ENCODE assay signal across 1 cellular context in genomic region chr17:78853926-78854394, GRCh38.
TF ChIP-seq lines count a peak whose summit lies in the region.

No MANE protein-coding gene starts in this region.

TF ChIP-seq in K562, 482 proteins besides CTCF, POLR2A, EP300 and RAD21 (continued from another document and continues in another):
- TF ChIP-seq ZNF407 (IDR thresholded peaks at IDR 0.05; ENCODE audit: low read depth), result no peak
- TF ChIP-seq MNT (conservative IDR thresholded peaks at IDR 0.05), result 0 out of 4 replicates have a peak, but pooled peaks of 1 of the 2 experiments have one; percentile 41
- TF ChIP-seq TEAD4 (IDR thresholded peaks at IDR 0.05; ENCODE audit: low read length), result peak; percentile 92
- TF ChIP-seq TEAD4 (CRISPR knock-in tag; IDR thresholded peaks at IDR 0.05; ENCODE audit: borderline replicate concordance), result no peak
- no peak for TF ChIP-seq TARDBP (IDR thresholded peaks at IDR 0.05)
- 0 out of 4 replicates have a peak, but pooled peaks of 1 of the 2 experiments have one; percentile 36 for TF ChIP-seq ETV6 (IDR thresholded peaks at IDR 0.05; ENCODE audit: borderline replicate concordance in 1 of 2, low read depth in 2 of 2, low read length in 1 of 2)
- no peak for TF ChIP-seq ETV6 (CRISPR knock-in tag; IDR thresholded peaks at IDR 0.05; ENCODE audit: borderline replicate concordance)
- no peak for TF ChIP-seq SIX5 (IDR thresholded peaks at IDR 0.05; ENCODE audit: borderline replicate concordance in 1 of 2, insufficient read depth in 1 of 2, low read depth in 1 of 2, low read length in 2 of 2)
- peak; percentile 42; the same call in 1 of the 2 replicates for TF ChIP-seq FOSL1 (tag; conservative IDR thresholded peaks at IDR 0.05)
- no peak for TF ChIP-seq CEBPG (CRISPR knock-in tag; IDR thresholded peaks at IDR 0.05)
- TF ChIP-seq CEBPG (tag; conservative IDR thresholded peaks at IDR 0.05 in 1 of 2, IDR thresholded peaks at IDR 0.05 in 1 of 2), result 0 out of 4 replicates have a peak, but pooled peaks of 1 of the 2 experiments have one; percentile 20
- no peak for TF ChIP-seq TFE3 (CRISPR knock-in tag; IDR thresholded peaks at IDR 0.05)
- 0 out of 2 replicates have a peak, but pooled peaks have one; percentile 39 for TF ChIP-seq SMAD4 (CRISPR knock-in tag; conservative IDR thresholded peaks at IDR 0.05)
- peak in 1 of 2 experiments; percentile 29; a peak in 1 of 4 replicates for TF ChIP-seq MAZ (CRISPR knock-in tag; conservative IDR thresholded peaks at IDR 0.05 in 1 of 2, IDR thresholded peaks at IDR 0.05 in 1 of 2)
- TF ChIP-seq SMARCC2 (IDR thresholded peaks at IDR 0.05; ENCODE audit: low read depth), result 0 out of 2 replicates have a peak, but pooled peaks have one; percentile 24
- peak; percentile 76 for TF ChIP-seq CXXC5 (CRISPR knock-in tag; IDR thresholded peaks at IDR 0.05)
- TF ChIP-seq ATF7 (IDR thresholded peaks at IDR 0.05), result peak; percentile 69; the same call in 1 of the 2 replicates
- TF ChIP-seq PCBP1 (IDR thresholded peaks at IDR 0.05; ENCODE audit: low read depth, low read length, poor library complexity, severe bottlenecking), result no peak
- TF ChIP-seq HDAC2 (IDR thresholded peaks at IDR 0.05), result peak; percentile 54; the same call in 1 of the 2 replicates
- peak; percentile 37; the same call in 1 of the 2 replicates for TF ChIP-seq RB1 (IDR thresholded peaks at IDR 0.05; ENCODE audit: low read depth)
- TF ChIP-seq ZNF398 (CRISPR knock-in tag; IDR thresholded peaks at IDR 0.05), result no peak
- peak; percentile 60; the same call in 1 of the 2 replicates for TF ChIP-seq PML (IDR thresholded peaks at IDR 0.05; ENCODE audit: low read length)
- TF ChIP-seq NBN (IDR thresholded peaks at IDR 0.05; ENCODE audit: low read depth), result peak; percentile 30; the same call in 1 of the 2 replicates
- TF ChIP-seq CBFA2T2 (conservative IDR thresholded peaks at IDR 0.05), result peak; percentile 80
- TF ChIP-seq ESRRA (IDR thresholded peaks at IDR 0.05; ENCODE audit: borderline replicate concordance, low read depth), result peak; percentile 47; the same call in 1 of the 2 replicates
- peak in 1 of 2 experiments; percentile 68; a peak in 3 of 4 replicates for TF ChIP-seq FOXA3 (CRISPR knock-in tag; conservative IDR thresholded peaks at IDR 0.05 in 1 of 2, IDR thresholded peaks at IDR 0.05 in 1 of 2)
- TF ChIP-seq CTBP1 (IDR thresholded peaks at IDR 0.05; ENCODE audit: borderline replicate concordance), result peak; percentile 92; the same call in 1 of the 2 replicates
- peak; percentile 84 for TF ChIP-seq CCNT2 (IDR thresholded peaks at IDR 0.05; ENCODE audit: borderline replicate concordance, extremely low read depth, insufficient read length, low read depth, low read length)
- TF ChIP-seq FOXK2 (conservative IDR thresholded peaks at IDR 0.05 in 1 of 2, IDR thresholded peaks at IDR 0.05 in 1 of 2; ENCODE audit: low read depth in 2 of 2), result peak; percentile 56 to 86
- no peak for TF ChIP-seq L3MBTL2 (IDR thresholded peaks at IDR 0.05)
- TF ChIP-seq RNF219 (CRISPR knock-in tag; IDR thresholded peaks at IDR 0.05), result no peak
- peak; percentile 82 for TF ChIP-seq SMARCA4 (IDR thresholded peaks at IDR 0.05)
- peak; percentile 30 to 73; a peak in 3 of 4 replicates for TF ChIP-seq TRIM24 (IDR thresholded peaks at IDR 0.05)
- peak; percentile 89 for TF ChIP-seq TCF3 (CRISPR knock-in tag; IDR thresholded peaks at IDR 0.05)
- TF ChIP-seq LEF1 (IDR thresholded peaks at IDR 0.05), result peak; percentile 40; the same call in 1 of the 2 replicates
- 0 out of 2 replicates have a peak, but pooled peaks have one; percentile 10 for TF ChIP-seq CREM (IDR thresholded peaks at IDR 0.05; ENCODE audit: low read depth)
- TF ChIP-seq KDM2B (CRISPR knock-in tag; IDR thresholded peaks at IDR 0.05), result no peak
- TF ChIP-seq RCOR1 (IDR thresholded peaks at IDR 0.05; ENCODE audit: borderline replicate concordance in 1 of 2, low read depth in 2 of 2, low read length in 2 of 2), result peak in 1 of 2 experiments; percentile 91; a peak in 2 of 4 replicates
- peak; percentile 31; the same call in 1 of the 2 replicates for TF ChIP-seq JUND (IDR thresholded peaks at IDR 0.05; ENCODE audit: borderline replicate concordance, low read depth, low read length)
- TF ChIP-seq JUND (tag; IDR thresholded peaks at IDR 0.05; ENCODE audit: borderline replicate concordance, low read depth, low read length), result peak; percentile 32; the same call in 1 of the 3 replicates
